In the genomic region with DNA sequence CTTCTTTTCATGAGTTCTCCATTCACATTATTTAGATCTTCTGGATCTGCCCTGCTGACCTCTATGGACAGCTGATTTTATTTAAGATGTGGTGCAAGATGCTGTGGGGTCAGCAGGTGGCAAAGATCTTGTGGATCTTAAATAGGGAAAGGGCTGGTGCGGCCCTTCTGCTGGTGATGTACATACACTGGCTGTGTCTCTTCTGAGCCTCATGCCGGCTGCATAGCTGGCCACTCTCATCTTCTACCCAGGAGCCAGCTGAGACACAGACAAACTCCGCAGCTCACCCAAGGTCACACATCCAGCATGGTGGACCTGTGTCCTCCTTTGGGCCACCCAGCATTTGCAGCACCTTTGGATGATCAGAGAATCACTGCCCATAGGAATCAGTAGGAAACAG, we compare ENCODE assay signal across 33 cellular contexts. TPM values are rescaled to one million over a fixed set of nuclear protein-coding genes. Genes with fewer than 3 reads are reported as not detected.
"Had no signal": no experiment of that assay in that cellular context is flagged by ENCODE, and none has a peak within 500 bp of the region (broad histone marks: within the 10 kb centered on the region; RNA-seq: fewer than 3 reads in every experiment).

No MANE protein-coding gene starts in this region.

- H3K36me3 Mint-ChIP-seq: activated naive CD4-positive, alpha-beta T cell treated with anti-CD3 and anti-CD28 coated beads, Interleukin-2, amount 50 U/mL, for 72 hours had no signal

- H3K4me1 Mint-ChIP-seq: activated CD4-positive, alpha-beta T cell treated with anti-CD3 and anti-CD28 coated beads for 36 hours; activated CD4-positive, alpha-beta T cell treated with anti-CD3 and anti-CD28 coated beads, Interleukin-2, amount 10 ng/mL, durations not matched to agents 7 days and 5 days; activated T-helper 17 cell treated with anti-CD3 and anti-CD28 coated beads, Interleukin-2, amount 50 U/mL, for 72 hours had no signal

- DNase-seq: activated CD4-positive, alpha-beta T cell treated with anti-CD3 and anti-CD28 coated beads for 36 hours; activated CD4-positive, alpha-beta T cell treated with anti-CD3 and anti-CD28 coated beads, Interleukin-2, amount 10 ng/mL, durations not matched to agents 7 days and 5 days; activated CD4-positive, alpha-beta T cell treated with anti-CD3 and anti-CD28 coated beads, Interleukin-2, amount 50 U/mL, for 48 hours; activated CD8-positive, alpha-beta memory T cell treated with anti-CD3 and anti-CD28 coated beads, Interleukin-2, amount 50 U/mL, for 4 hours; activated gamma-delta T cell treated with Interleukin-2 at 50 U/mL for 16 hours; activated naive CD4-positive, alpha-beta T cell treated with anti-CD3 and anti-CD28 coated beads for 36 hours; activated T-cell treated with anti-CD3 and anti-CD28 coated beads for 4 hours; activated T-cell treated with anti-CD3 and anti-CD28 coated beads, Interleukin-2, amount 50 U/mL, for 48 hours; adrenal gland; IMR-90; NCI-H1092 treated with DMSO at 0.1 percent for 48 hours; NCI-H1417; NCI-H146; NCI-H187; NCI-H2029 treated with DMSO at 0.1 percent for 48 hours; NCI-H226; NCI-H446 treated with DMSO at 0.1 percent for 48 hours; NCI-H524; NCI-H69; SHP77 treated with DMSO at 0.1 percent for 48 hours; SK-N-SH had no signal

- H3K27ac Mint-ChIP-seq: activated CD4-positive, alpha-beta T cell treated with anti-CD3 and anti-CD28 coated beads for 36 hours; activated CD4-positive, alpha-beta T cell treated with anti-CD3 and anti-CD28 coated beads, Interleukin-2, amount 10 ng/mL, durations not matched to agents 7 days and 5 days; activated naive CD4-positive, alpha-beta T cell treated with anti-CD3 and anti-CD28 coated beads for 36 hours; activated naive CD4-positive, alpha-beta T cell treated with anti-CD3 and anti-CD28 coated beads, Interleukin-2, amount 50 U/mL, for 72 hours; activated T-helper 17 cell treated with anti-CD3 and anti-CD28 coated beads, Interleukin-2, amount 50 U/mL, for 72 hours; T-helper 1 cell treated with Interleukin-12 subunit alpha and Interleukin-12 subunit beta and Interleukin-4 antibody, amounts not matched to agents 30 μg/mL and 1 μg/mL, for 36 hours; T-helper 2 cell treated with Interferon-gamma antibody and Interleukin-4, amounts not matched to agents 5 μg/mL and 100 μg/mL, for 36 hours had no signal

- ATAC-seq: activated CD4-positive, alpha-beta T cell treated with anti-CD3 and anti-CD28 coated beads for 36 hours; activated naive CD4-positive, alpha-beta T cell treated with anti-CD3 and anti-CD28 coated beads, Interleukin-2, amount 50 U/mL, for 72 hours; activated T-helper 17 cell treated with anti-CD3 and anti-CD28 coated beads, Interleukin-2, amount 50 U/mL, for 72 hours; body of pancreas; K562; Panc1 had no signal

- H3K4me3 Mint-ChIP-seq: activated CD4-positive, alpha-beta T cell treated with anti-CD3 and anti-CD28 coated beads for 36 hours; activated CD4-positive, alpha-beta T cell treated with anti-CD3 and anti-CD28 coated beads, Interleukin-2, amount 10 ng/mL, durations not matched to agents 7 days and 5 days; activated naive CD4-positive, alpha-beta T cell treated with anti-CD3 and anti-CD28 coated beads for 36 hours; activated T-helper 17 cell treated with anti-CD3 and anti-CD28 coated beads, Interleukin-2, amount 50 U/mL, for 72 hours; T-helper 1 cell treated with Interleukin-12 subunit alpha and Interleukin-12 subunit beta and Interleukin-4 antibody, amounts not matched to agents 30 μg/mL and 1 μg/mL, for 36 hours; T-helper 2 cell treated with Interferon-gamma antibody and Interleukin-4, amounts not matched to agents 5 μg/mL and 100 μg/mL, for 36 hours had no signal

- H3K27me3 Mint-ChIP-seq: activated CD4-positive, alpha-beta T cell treated with anti-CD3 and anti-CD28 coated beads for 36 hours; activated CD4-positive, alpha-beta T cell treated with anti-CD3 and anti-CD28 coated beads, Interleukin-2, amount 10 ng/mL, durations not matched to agents 7 days and 5 days had no signal

- H3K9me3 Mint-ChIP-seq: activated CD4-positive, alpha-beta T cell treated with anti-CD3 and anti-CD28 coated beads, Interleukin-2, amount 10 ng/mL, durations not matched to agents 7 days and 5 days; activated naive CD4-positive, alpha-beta T cell treated with anti-CD3 and anti-CD28 coated beads for 36 hours; activated naive CD4-positive, alpha-beta T cell treated with anti-CD3 and anti-CD28 coated beads, Interleukin-2, amount 50 U/mL, for 72 hours; activated T-helper 17 cell treated with anti-CD3 and anti-CD28 coated beads, Interleukin-2, amount 50 U/mL, for 72 hours; T-helper 1 cell treated with Interleukin-12 subunit alpha and Interleukin-12 subunit beta and Interleukin-4 antibody, amounts not matched to agents 30 μg/mL and 1 μg/mL, for 36 hours; T-helper 2 cell treated with Interferon-gamma antibody and Interleukin-4, amounts not matched to agents 5 μg/mL and 100 μg/mL, for 36 hours had no signal

RNA-seq across cellular contexts. Expression of gene RBP3, which starts 9.7 kb away (rescaled TPM):
- total RNA-seq: activated CD4-positive, alpha-beta T cell treated with anti-CD3 and anti-CD28 coated beads for 36 hours; activated CD4-positive, alpha-beta T cell treated with anti-CD3 and anti-CD28 coated beads, Interleukin-2, amount 10 ng/mL, durations not matched to agents 7 days and 5 days; activated naive CD4-positive, alpha-beta T cell treated with anti-CD3 and anti-CD28 coated beads for 36 hours; activated naive CD4-positive, alpha-beta T cell treated with anti-CD3 and anti-CD28 coated beads, Interleukin-2, amount 50 U/mL, for 72 hours; activated T-helper 17 cell treated with anti-CD3 and anti-CD28 coated beads, Interleukin-2, amount 50 U/mL, for 72 hours; astrocyte; body of pancreas; breast epithelium; IMR-90; K562; M059J; RPMI7951; SJSA1 had no signal

RNA-seq across cellular contexts. Expression of gene GDF2, which starts 35.7 kb away (rescaled TPM):
- total RNA-seq: activated CD4-positive, alpha-beta T cell treated with anti-CD3 and anti-CD28 coated beads for 36 hours; activated CD4-positive, alpha-beta T cell treated with anti-CD3 and anti-CD28 coated beads, Interleukin-2, amount 10 ng/mL, durations not matched to agents 7 days and 5 days; activated naive CD4-positive, alpha-beta T cell treated with anti-CD3 and anti-CD28 coated beads for 36 hours; activated naive CD4-positive, alpha-beta T cell treated with anti-CD3 and anti-CD28 coated beads, Interleukin-2, amount 50 U/mL, for 72 hours; activated T-helper 17 cell treated with anti-CD3 and anti-CD28 coated beads, Interleukin-2, amount 50 U/mL, for 72 hours; adrenal gland; astrocyte; body of pancreas; breast epithelium; M059J; RPMI7951; SJSA1 had no signal

RNA-seq across cellular contexts. Expression of gene GDF10, which starts 57.9 kb away (rescaled TPM):
- total RNA-seq: IMR-90, M059J, RPMI7951, SJSA1 had no signal
